In genomic region chr7:138752568-138753518, GRCh38 we compare ENCODE assay signal across 9 cellular contexts. TPM values are rescaled to one million over a fixed set of nuclear protein-coding genes. Genes with fewer than 3 reads are reported as not detected.
DNase-seq lines count a peak whose midpoint lies in the region; ATAC-seq and TF ChIP-seq lines count a peak whose summit lies in the region.
"Had no signal": no experiment of that assay in that cellular context is flagged by ENCODE, and none has a peak within 500 bp of the region (broad histone marks: within the 10 kb centered on the region; RNA-seq: fewer than 3 reads in every experiment).

No MANE protein-coding gene starts in this region.

- in situ Hi-C loops in ACHN (cut with HindIII; ENCODE audit: low pct_ligation_motif_present, low pct_unique_long_range_greater_than_20kb, low sequenced_read_pairs), result no loop called here
- in situ Hi-C loops in KBM-7 (cut with MboI; ENCODE audit: low pct_unique_long_range_greater_than_20kb, low sequenced_read_pairs), result no loop called here

- H3K4me1 ChIP-seq in breast epithelium, result no peaks in the 10 kb centered on the region
- peaks cover 4 to 16% (median 12%) of the 10 kb centered on the region in 6 donors for H3K4me1 ChIP-seq in spleen

- no peaks in the 10 kb centered on the region for H3K36me3 ChIP-seq in breast epithelium
- H3K36me3 ChIP-seq in spleen, result no peaks in the 10 kb centered on the region
- H3K36me3 ChIP-seq in WERI-Rb-1, result no peaks in the 10 kb centered on the region

- H3K27me3 ChIP-seq in breast epithelium (no peaks in the 10 kb centered on the region), spleen (replicated peaks in 1 of 7) (peaks cover 0 to 11% (median 0%) of the 10 kb centered on the region in 7 donors), WERI-Rb-1 (ENCODE audit: insufficient read depth, low read depth, severe bottlenecking) (no peaks in the 10 kb centered on the region)

- TF ChIP-seq POLR2A in breast epithelium (IDR thresholded peaks at IDR 0.05), result no peak
- no peak for TF ChIP-seq POLR2A in spleen (IDR thresholded peaks at IDR 0.05)

- H3K4me3 Mint-ChIP-seq in activated B cell treated with CpG ODN at 0.5 μM for 24 hours, result no peak overlapping the region

- no peaks in the 10 kb centered on the region for H3K9me3 Mint-ChIP-seq in activated B cell treated with CpG ODN at 0.5 μM for 24 hours

- H3K4me1 Mint-ChIP-seq in activated B cell treated with CpG ODN at 0.5 μM for 24 hours, result no peaks in the 10 kb centered on the region

- H3K4me3 ChIP-seq in breast epithelium (no peak overlapping the region), spleen (no peak overlapping the region), WERI-Rb-1 (ENCODE audit: low read depth, low read length) (no peak overlapping the region)

- H3K27me3 Mint-ChIP-seq in activated B cell treated with CpG ODN at 0.5 μM for 24 hours, result peaks cover 3% of the 10 kb centered on the region

- CTCF ChIA-PET in activated B cell treated with CpG ODN at 0.5 μM for 24 hours (lab: Charles Lee), result no interaction called here

- POLR2A ChIA-PET in activated B cell treated with CpG ODN at 0.5 μM for 24 hours (lab: Charles Lee), result no interaction called here

- intact Hi-C loops in activated B cell treated with CpG ODN at 0.5 μM for 24 hours (cut with micrococcal nuclease), result no loop called here
- intact Hi-C loops in breast epithelium (cut with DNase I; ENCODE audit: low total_unique reads), result no loop called here
- intact Hi-C loops in spleen (cut with DNase I; ENCODE audit: low total_unique reads), result no loop called here

- H3K27ac ChIP-seq in breast epithelium (peak overlapping the region; percentile 61 to 86), spleen (peak overlapping the region in 6 of 8 donors; percentile 11 to 79 (median 55)), WERI-Rb-1 (no peak overlapping the region)

- peak; percentile 85 for ATAC-seq in GM21367 (IDR thresholded peaks at IDR 0.05; ENCODE audit: unreplicated experiment)
- peak; percentile 90 for ATAC-seq in activated B cell treated with CpG ODN at 0.5 μM for 24 hours (ENCODE audit: low read depth)

- TF ChIP-seq CTCF in activated B cell treated with CpG ODN at 0.5 μM for 24 hours (IDR thresholded peaks at IDR 0.05) (no peak), breast epithelium (IDR thresholded peaks at IDR 0.05) (no peak), spleen (IDR thresholded peaks at IDR 0.05 in 8 of 11, conservative IDR thresholded peaks at IDR 0.05 in 3 of 11) (no peak), WERI-Rb-1 (IDR thresholded peaks at IDR 0.05; ENCODE audit: low read depth, low read length) (no peak)

- DNase-seq in ACHN, result peak; percentile 99
- peak; percentile 66 for DNase-seq in KBM-7
- DNase-seq in activated B cell treated with CpG ODN at 0.5 μM for 24 hours, result peak; percentile 16
- DNase-seq in breast epithelium (ENCODE audit: low spot score in 2 of 2), result peak; percentile 80 to 94
- DNase-seq in spleen, result peak; percentile 91
- DNase-seq in WERI-Rb-1, result no peak
- no peak for DNase-seq in cortex of kidney (lab: John Stamatoyannopoulos, UW)

- 37 to 44% (median 40%) methylated on average over 19 to 20 of the region's 20 CpGs for WGBS in spleen, 5 donors

- H3K9me3 ChIP-seq in breast epithelium (no peaks in the 10 kb centered on the region), spleen (no peaks in the 10 kb centered on the region), WERI-Rb-1 (ENCODE audit: severe bottlenecking) (no peaks in the 10 kb centered on the region)
- H3K9me3 ChIP-seq: Caco-2 had no signal

- H3K36me3 Mint-ChIP-seq in activated B cell treated with CpG ODN at 0.5 μM for 24 hours (ENCODE audit: low read depth), result no peaks in the 10 kb centered on the region

- no peak overlapping the region for H3K27ac Mint-ChIP-seq in activated B cell treated with CpG ODN at 0.5 μM for 24 hours

RNA-seq across cellular contexts. Expression of gene TMEM213, which starts 45.0 kb away (rescaled TPM):
- total RNA-seq in activated B cell treated with CpG ODN at 0.5 μM for 24 hours, result not detected in 2 replicates
- 1 to 10 TPM in 1 of 3 donors, under 1 TPM in 1, not detected in 1; 0.88 to 2.3 TPM for total RNA-seq in breast epithelium
- not detected for total RNA-seq in spleen
- under 1 TPM in 1 of 3 donors, not detected in 2; 0.05 TPM for polyA plus RNA-seq in spleen
- total RNA-seq: Caco-2 had no signal

RNA-seq across cellular contexts. Expression of gene ATP6V0A4, which starts 45.2 kb away (rescaled TPM):
- total RNA-seq in activated B cell treated with CpG ODN at 0.5 μM for 24 hours (not detected in 2 replicates), breast epithelium (1 to 10 TPM in 2 of 3 donors, not detected in 1; 2.6 to 4.7 TPM), spleen (not detected)
- not detected for polyA plus RNA-seq in spleen

RNA-seq across cellular contexts. Expression of gene SVOPL, which starts 51.7 kb away (rescaled TPM):
- total RNA-seq in activated B cell treated with CpG ODN at 0.5 μM for 24 hours, result not detected in 2 replicates
- total RNA-seq in breast epithelium, result under 1 TPM in 2 of 3 donors, not detected in 1; 0.15 to 0.33 TPM
- under 1 TPM in 1 of 7 donors, not detected in 6; 0.97 TPM for total RNA-seq in spleen
- under 1 TPM in 2 of 3 donors, not detected in 1; 0.13 to 0.17 TPM for polyA plus RNA-seq in spleen

Comparison
In these comparisons a context has a peak if more than half of its experiments do, and no peak if none do; other contexts are left out.
1. DNase-seq: peak in ACHN (single experiment), KBM-7 (single experiment), activated B cell treated with CpG ODN at 0.5 μM for 24 hours (single experiment), breast epithelium (2 of 2) and spleen (single experiment); none in WERI-Rb-1 (single experiment) and cortex of kidney (single experiment).